Comparison of ENCODE assay signal across 1 cellular context in the genomic region with DNA sequence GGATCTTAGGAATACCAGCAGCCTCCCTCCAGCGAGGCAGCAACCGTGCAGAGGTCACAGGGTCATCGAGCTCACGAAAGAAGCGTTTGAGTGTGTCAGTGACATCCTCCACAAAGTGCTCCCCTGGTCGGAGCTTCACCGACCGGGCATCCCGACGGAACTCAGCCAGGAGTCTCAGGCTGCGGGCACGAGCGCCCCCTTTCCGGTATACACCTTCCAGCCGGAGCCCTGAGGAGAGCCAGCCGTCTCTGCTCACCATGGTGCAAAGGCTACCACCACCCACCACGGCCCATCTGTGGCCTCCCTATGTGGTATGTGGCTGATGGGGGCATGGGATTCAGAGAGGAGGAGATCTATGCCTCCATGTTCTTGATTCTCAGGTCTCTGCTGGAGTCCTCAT.
TF ChIP-seq lines count a peak whose summit lies in the region.

No MANE protein-coding gene starts in this region.

TF ChIP-seq in HepG2, 621 proteins besides CTCF, POLR2A, EP300 and RAD21:
- TF ChIP-seq STAG1 (CRISPR knock-in tag; IDR thresholded peaks at IDR 0.05), result peak; percentile 41; the same call in 1 of the 2 replicates
- TF ChIP-seq, protein P1, sequence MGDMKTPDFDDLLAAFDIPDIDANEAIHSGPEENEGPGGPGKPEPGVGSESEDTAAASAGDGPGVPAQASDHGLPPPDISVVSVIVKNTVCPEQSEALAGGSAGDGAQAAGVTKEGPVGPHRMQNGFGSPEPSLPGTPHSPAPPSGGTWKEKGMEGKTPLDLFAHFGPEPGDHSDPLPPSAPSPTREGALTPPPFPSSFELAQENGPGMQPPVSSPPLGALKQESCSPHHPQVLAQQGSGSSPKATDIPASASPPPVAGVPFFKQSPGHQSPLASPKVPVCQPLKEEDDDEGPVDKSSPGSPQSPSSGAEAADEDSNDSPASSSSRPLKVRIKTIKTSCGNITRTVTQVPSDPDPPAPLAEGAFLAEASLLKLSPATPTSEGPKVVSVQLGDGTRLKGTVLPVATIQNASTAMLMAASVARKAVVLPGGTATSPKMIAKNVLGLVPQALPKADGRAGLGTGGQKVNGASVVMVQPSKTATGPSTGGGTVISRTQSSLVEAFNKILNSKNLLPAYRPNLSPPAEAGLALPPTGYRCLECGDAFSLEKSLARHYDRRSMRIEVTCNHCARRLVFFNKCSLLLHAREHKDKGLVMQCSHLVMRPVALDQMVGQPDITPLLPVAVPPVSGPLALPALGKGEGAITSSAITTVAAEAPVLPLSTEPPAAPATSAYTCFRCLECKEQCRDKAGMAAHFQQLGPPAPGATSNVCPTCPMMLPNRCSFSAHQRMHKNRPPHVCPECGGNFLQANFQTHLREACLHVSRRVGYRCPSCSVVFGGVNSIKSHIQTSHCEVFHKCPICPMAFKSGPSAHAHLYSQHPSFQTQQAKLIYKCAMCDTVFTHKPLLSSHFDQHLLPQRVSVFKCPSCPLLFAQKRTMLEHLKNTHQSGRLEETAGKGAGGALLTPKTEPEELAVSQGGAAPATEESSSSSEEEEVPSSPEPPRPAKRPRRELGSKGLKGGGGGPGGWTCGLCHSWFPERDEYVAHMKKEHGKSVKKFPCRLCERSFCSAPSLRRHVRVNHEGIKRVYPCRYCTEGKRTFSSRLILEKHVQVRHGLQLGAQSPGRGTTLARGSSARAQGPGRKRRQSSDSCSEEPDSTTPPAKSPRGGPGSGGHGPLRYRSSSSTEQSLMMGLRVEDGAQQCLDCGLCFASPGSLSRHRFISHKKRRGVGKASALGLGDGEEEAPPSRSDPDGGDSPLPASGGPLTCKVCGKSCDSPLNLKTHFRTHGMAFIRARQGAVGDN (CRISPR knock-in tag; IDR thresholded peaks at IDR 0.05), result peak; percentile 28
- TF ChIP-seq ZNF317 (CRISPR knock-in tag; IDR thresholded peaks at IDR 0.05), result no peak
- TF ChIP-seq, protein P2, sequence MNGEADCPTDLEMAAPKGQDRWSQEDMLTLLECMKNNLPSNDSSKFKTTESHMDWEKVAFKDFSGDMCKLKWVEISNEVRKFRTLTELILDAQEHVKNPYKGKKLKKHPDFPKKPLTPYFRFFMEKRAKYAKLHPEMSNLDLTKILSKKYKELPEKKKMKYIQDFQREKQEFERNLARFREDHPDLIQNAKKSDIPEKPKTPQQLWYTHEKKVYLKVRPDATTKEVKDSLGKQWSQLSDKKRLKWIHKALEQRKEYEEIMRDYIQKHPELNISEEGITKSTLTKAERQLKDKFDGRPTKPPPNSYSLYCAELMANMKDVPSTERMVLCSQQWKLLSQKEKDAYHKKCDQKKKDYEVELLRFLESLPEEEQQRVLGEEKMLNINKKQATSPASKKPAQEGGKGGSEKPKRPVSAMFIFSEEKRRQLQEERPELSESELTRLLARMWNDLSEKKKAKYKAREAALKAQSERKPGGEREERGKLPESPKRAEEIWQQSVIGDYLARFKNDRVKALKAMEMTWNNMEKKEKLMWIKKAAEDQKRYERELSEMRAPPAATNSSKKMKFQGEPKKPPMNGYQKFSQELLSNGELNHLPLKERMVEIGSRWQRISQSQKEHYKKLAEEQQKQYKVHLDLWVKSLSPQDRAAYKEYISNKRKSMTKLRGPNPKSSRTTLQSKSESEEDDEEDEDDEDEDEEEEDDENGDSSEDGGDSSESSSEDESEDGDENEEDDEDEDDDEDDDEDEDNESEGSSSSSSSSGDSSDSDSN (CRISPR knock-in tag; IDR thresholded peaks at IDR 0.05), result 0 out of 2 replicates have a peak, but pooled peaks have one; percentile 34
- TF ChIP-seq, protein P3, sequence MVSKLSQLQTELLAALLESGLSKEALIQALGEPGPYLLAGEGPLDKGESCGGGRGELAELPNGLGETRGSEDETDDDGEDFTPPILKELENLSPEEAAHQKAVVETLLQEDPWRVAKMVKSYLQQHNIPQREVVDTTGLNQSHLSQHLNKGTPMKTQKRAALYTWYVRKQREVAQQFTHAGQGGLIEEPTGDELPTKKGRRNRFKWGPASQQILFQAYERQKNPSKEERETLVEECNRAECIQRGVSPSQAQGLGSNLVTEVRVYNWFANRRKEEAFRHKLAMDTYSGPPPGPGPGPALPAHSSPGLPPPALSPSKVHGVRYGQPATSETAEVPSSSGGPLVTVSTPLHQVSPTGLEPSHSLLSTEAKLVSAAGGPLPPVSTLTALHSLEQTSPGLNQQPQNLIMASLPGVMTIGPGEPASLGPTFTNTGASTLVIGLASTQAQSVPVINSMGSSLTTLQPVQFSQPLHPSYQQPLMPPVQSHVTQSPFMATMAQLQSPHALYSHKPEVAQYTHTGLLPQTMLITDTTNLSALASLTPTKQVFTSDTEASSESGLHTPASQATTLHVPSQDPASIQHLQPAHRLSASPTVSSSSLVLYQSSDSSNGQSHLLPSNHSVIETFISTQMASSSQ (IDR thresholded peaks at IDR 0.05; ENCODE audit: low read depth), result no peak
- TF ChIP-seq, protein P3 (CRISPR knock-in tag; IDR thresholded peaks at IDR 0.05; ENCODE audit: borderline replicate concordance), result no peak
- peak; percentile 81 for TF ChIP-seq ZNF263 (CRISPR knock-in tag; IDR thresholded peaks at IDR 0.05)
